ENCODE assay signal across 1 cellular context in genomic region chr2:173983414-173983871, GRCh38.
TF ChIP-seq lines count a peak whose summit lies in the region.

No MANE protein-coding gene starts in this region.

TF ChIP-seq in K562, 482 proteins besides CTCF, POLR2A, EP300 and RAD21 (continued from another document):
- no peak for TF ChIP-seq CEBPZ (IDR thresholded peaks at IDR 0.05; ENCODE audit: borderline replicate concordance, low read depth, low read length)
- TF ChIP-seq TSC22D4 (tag; IDR thresholded peaks at IDR 0.05) = no peak
- no peak for TF ChIP-seq ZNF766 (CRISPR knock-in tag; conservative IDR thresholded peaks at IDR 0.05)
- TF ChIP-seq ZNF121 (CRISPR knock-in tag; conservative IDR thresholded peaks at IDR 0.05) = no peak
- TF ChIP-seq ZBTB12 (CRISPR knock-in tag; IDR thresholded peaks at IDR 0.05) = no peak
- TF ChIP-seq ZBTB8A (IDR thresholded peaks at IDR 0.05; ENCODE audit: partially characterized antibody) = no peak
TF ChIP-seq in K562: peak in this region for 0.
